Comparison of ENCODE assay signal across 9 cellular contexts in the genomic region with DNA sequence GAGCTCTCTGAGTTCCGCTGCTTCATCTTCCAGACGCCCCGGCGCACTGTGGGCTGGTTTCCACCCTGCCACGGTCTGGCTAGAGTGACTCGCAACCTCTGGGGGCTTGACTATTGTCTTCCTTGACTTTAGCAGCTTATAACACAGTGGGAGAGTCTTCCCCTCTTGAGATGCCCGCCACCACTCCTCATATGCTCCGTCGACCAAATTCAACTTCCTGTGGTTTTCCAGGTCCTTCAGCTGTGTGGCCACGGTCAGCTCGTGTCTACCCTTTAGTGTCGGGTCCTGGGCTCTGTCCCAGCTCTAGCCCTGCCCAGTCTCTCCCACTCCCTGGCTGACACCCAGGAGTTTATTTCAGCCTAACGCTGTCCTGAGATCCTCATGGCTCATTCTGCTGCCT. TPM values are rescaled to one million over a fixed set of nuclear protein-coding genes. Genes with fewer than 3 reads are reported as not detected.
DNase-seq lines count a peak whose midpoint lies in the region; ATAC-seq and TF ChIP-seq lines count a peak whose summit lies in the region.
"Had no signal": no experiment of that assay in that cellular context is flagged by ENCODE, and none has a peak within 500 bp of the region (broad histone marks: within the 10 kb centered on the region; RNA-seq: fewer than 3 reads in every experiment).

No MANE protein-coding gene starts in this region.

- TF ChIP-seq EP300 in esophagus muscularis mucosa (IDR thresholded peaks at IDR 0.05), result no peak

- 20% methylated on average over 13 of the region's 13 CpGs for WGBS in esophagus muscularis mucosa

- TF ChIP-seq POLR2A in esophagus muscularis mucosa (IDR thresholded peaks at IDR 0.05; ENCODE audit: low read depth), result no peak

- POLR2A ChIA-PET in HEK293 (lab: Yijun Ruan, JAX), result interaction anchor here (0.6 to 1.0 kb wide), 2 partner anchors 22 to 41 kb away, joined by 3 read pairs; no protein-coding TSS in a partner anchor

- CTCF ChIA-PET in HEK293 (lab: Yijun Ruan, JAX), result interaction anchor here (0.9 to 3.3 kb wide), 3 partner anchors 8 to 36 kb away, joined by 3 to 16 read pairs (median 3); no protein-coding TSS in a partner anchor

- peaks cover 6 to 20% (median 13%) of the 10 kb centered on the region in 3 donors for H3K27me3 Mint-ChIP-seq in immature natural killer cell (ENCODE audit: low read depth in 3 of 3)

- peak overlapping the region in 5 of 6 donors; percentile 51 to 81 (median 74) for H3K27ac Mint-ChIP-seq in immature natural killer cell

- H3K4me3 Mint-ChIP-seq in immature natural killer cell, result peak overlapping the region; percentile 42 to 76 (median 62)

- no peaks in the 10 kb centered on the region for H3K9me3 Mint-ChIP-seq in immature natural killer cell

- H3K27me3 ChIP-seq in esophagus muscularis mucosa, result no peaks in the 10 kb centered on the region

- TF ChIP-seq CTCF in HEK293 (tag by site-specific recombination; IDR thresholded peaks at IDR 0.05) (no peak), esophagus muscularis mucosa (IDR thresholded peaks at IDR 0.05) (no peak)

- ATAC-seq in GM21619 (IDR thresholded peaks at IDR 0.05; ENCODE audit: unreplicated experiment), result no peak
- ATAC-seq in HG02571 (IDR thresholded peaks at IDR 0.05; ENCODE audit: unreplicated experiment), result no peak

- no peak overlapping the region for H3K27ac ChIP-seq in HEK293 (ENCODE audit: extremely low read depth, low read depth, low read length)
- peak overlapping the region in 1 of 4 donors; percentile 22 for H3K27ac ChIP-seq in esophagus muscularis mucosa (replicated peaks in 1 of 4)

- H3K4me1 Mint-ChIP-seq in immature natural killer cell, result peaks cover 26 to 39% of the 10 kb centered on the region in 2 donors

- no peak overlapping the region for H3K4me3 ChIP-seq in HEK293 (ENCODE audit: low read depth, low read length)
- H3K4me3 ChIP-seq in esophagus muscularis mucosa, result no peak overlapping the region

- DNase-seq in activated T-cell treated with anti-CD3 and anti-CD28 coated beads, Interleukin-2, amount 50 U/mL, for 48 hours, result peak; percentile 50 to 51
- peak; percentile 15 to 22 (median 16) for DNase-seq in immature natural killer cell
- DNase-seq in stimulated activated CD8-positive, alpha-beta memory T cell treated with anti-CD3 and anti-CD28 coated beads, Interleukin-7, amount 100 ng/mL, for 4 hours (ENCODE audit: low read depth in 2 of 2), result peak; percentile 11 to 40
- no peak for DNase-seq in dermis blood vessel endothelial cell
- DNase-seq in esophagus muscularis mucosa (ENCODE audit: extremely low spot score), result no peak
- DNase-seq: effector CD4-positive, alpha-beta T cell had no signal

- H3K36me3 ChIP-seq in HEK293 (ENCODE audit: control insufficient read depth in 2 of 2, insufficient read depth in 1 of 2, low read length in 2 of 2) (no peaks in the 10 kb centered on the region), esophagus muscularis mucosa (no peaks in the 10 kb centered on the region)

- intact Hi-C loops in esophagus muscularis mucosa (cut with DNase I), result no loop called here

- H3K9me3 ChIP-seq in HEK293 (ENCODE audit: control insufficient read depth, insufficient read depth, low read depth, low read length), result no peaks in the 10 kb centered on the region
- no peaks in the 10 kb centered on the region for H3K9me3 ChIP-seq in esophagus muscularis mucosa

- H3K4me1 ChIP-seq in HEK293 (ENCODE audit: control insufficient read depth, insufficient read depth, low read length), result no peaks in the 10 kb centered on the region
- peaks cover 27 to 36% (median 30%) of the 10 kb centered on the region in 4 donors for H3K4me1 ChIP-seq in esophagus muscularis mucosa

- peaks cover 0 to 4% (median 2%) of the 10 kb centered on the region in 3 donors for H3K36me3 Mint-ChIP-seq in immature natural killer cell

TF ChIP-seq in HEK293, 187 proteins besides CTCF, POLR2A, EP300 and RAD21:
- no peak for TF ChIP-seq REPIN1 (tag by site-specific recombination; IDR thresholded peaks at IDR 0.05; ENCODE audit: low read depth)
- no peak for TF ChIP-seq ZNF112 (tag by site-specific recombination; IDR thresholded peaks at IDR 0.05)
- peak; percentile 43; the same call in 1 of the 2 replicates for TF ChIP-seq ZIC2 (tag by site-specific recombination; IDR thresholded peaks at IDR 0.05)
- no peak for TF ChIP-seq KLF16 (tag by site-specific recombination; IDR thresholded peaks at IDR 0.05)
- TF ChIP-seq EGR2 (tag by site-specific recombination; IDR thresholded peaks at IDR 0.05; ENCODE audit: low read depth), result peak; percentile 33; the same call in 1 of the 2 replicates
- no peak for TF ChIP-seq ZNF146 (tag by site-specific recombination; IDR thresholded peaks at IDR 0.05)
TF ChIP-seq in HEK293: peak in this region for 2.

RNA-seq across cellular contexts. Expression of a gene that starts 28.2 kb away (rescaled TPM):
- polyA plus RNA-seq in immature natural killer cell, result under 1 TPM in 2 of 3 donors, not detected in 1; 0.26 to 0.30 TPM
- 8.2 and 12.3 TPM in 2 replicates for total RNA-seq in dermis blood vessel endothelial cell
- 100 to 1,000 TPM; 100 to 206 (median 122) TPM for total RNA-seq in esophagus muscularis mucosa

Comparison
In these comparisons a context has a peak if more than half of its experiments do, and no peak if none do; other contexts are left out.
1. DNase-seq: peak in activated T-cell treated with anti-CD3 and anti-CD28 coated beads, Interleukin-2, amount 50 U/mL, for 48 hours (2 of 2), immature natural killer cell (3 of 3) and stimulated activated CD8-positive, alpha-beta memory T cell treated with anti-CD3 and anti-CD28 coated beads, Interleukin-7, amount 100 ng/mL, for 4 hours (2 of 2); none in dermis blood vessel endothelial cell (single experiment) and esophagus muscularis mucosa (single experiment).